ENCODE assay signal across 11 cellular contexts in genomic region chr2:68764781-68765385, GRCh38. TPM values are rescaled to one million over a fixed set of nuclear protein-coding genes. Genes with fewer than 3 reads are reported as not detected.
DNase-seq lines count a peak whose midpoint lies in the region; ATAC-seq, FAIRE-seq and TF ChIP-seq lines count a peak whose summit lies in the region.
"Had no signal": no experiment of that assay in that cellular context is flagged by ENCODE, and none has a peak within 500 bp of the region (broad histone marks: within the 10 kb centered on the region; RNA-seq: fewer than 3 reads in every experiment).

No MANE protein-coding gene starts in this region.

- no peak for ATAC-seq in naive B cell (ENCODE audit: low read depth in 2 of 2)

- H3K27ac Mint-ChIP-seq in CD4-positive, alpha-beta memory T cell: peak overlapping the region; percentile 96 to 99 (median 97)
- peak overlapping the region; percentile 92 to 99 (median 96) for H3K27ac Mint-ChIP-seq in naive B cell

- H3K4me1 ChIP-seq in CD4-positive, alpha-beta memory T cell (ENCODE audit: insufficient read depth, low read length): peaks cover 99% of the 10 kb centered on the region
- H3K4me1 ChIP-seq in BE2C: no peaks in the 10 kb centered on the region

- peak overlapping the region; percentile 90 for H3K27ac ChIP-seq in CD4-positive, alpha-beta memory T cell (ENCODE audit: low read depth, low read length)
- H3K27ac ChIP-seq: brain microvascular endothelial cell had no signal

- H3K27me3 Mint-ChIP-seq in CD4-positive, alpha-beta memory T cell: peaks cover 0 to 2% of the 10 kb centered on the region in 2 donors
- H3K27me3 Mint-ChIP-seq in naive B cell: no peaks in the 10 kb centered on the region

- POLR2A ChIA-PET in CD4-positive, alpha-beta memory T cell (lab: Charles Lee; ENCODE audit: partially characterized antibody): interaction anchor here (0.7 to 14.7 kb wide), 20 partner anchors 9 to 673 kb away, joined by 3 to 728 read pairs (median 5); partner anchors contain the start of genes APLF, ARHGAP25, FBXO48 and NFU1

- H3K9me3 Mint-ChIP-seq in CD4-positive, alpha-beta memory T cell: peaks cover 0 to 4% (median 0%) of the 10 kb centered on the region in 8 donors
- no peaks in the 10 kb centered on the region for H3K9me3 Mint-ChIP-seq in naive B cell

- intact Hi-C loops in CD4-positive, alpha-beta memory T cell (cut with micrococcal nuclease): loop anchor here (5.0 kb wide), 3 partner anchors 62 to 298 kb away; partner anchors contain the start of genes APLF and FBXO48

- DNase-seq in CD4-positive, alpha-beta memory T cell: peak in 1 of 5 donors; percentile 38
- DNase-seq in NB4 (ENCODE audit: low read depth) (peak; percentile 20), bronchial epithelial cell (ENCODE audit: low read depth) (no peak), naive B cell (no peak), putamen (ENCODE audit: low spot score) (no peak), NCI-H2029 treated with DMSO at 0.1 percent for 48 hours (lab: John Stamatoyannopoulos, UW) (no peak), NCI-H2081 treated with DMSO at 0.1 percent for 48 hours (lab: John Stamatoyannopoulos, UW) (no peak), BE2C (no peak)
- DNase-seq: activated CD4-positive, CD25-positive, alpha-beta regulatory T cell; brain microvascular endothelial cell had no signal

- peak overlapping the region; percentile 84 to 98 (median 90) for H3K4me3 Mint-ChIP-seq in CD4-positive, alpha-beta memory T cell
- H3K4me3 Mint-ChIP-seq in naive B cell: peak overlapping the region; percentile 15 to 93 (median 84)

- no peaks in the 10 kb centered on the region for H3K36me3 ChIP-seq in CD4-positive, alpha-beta memory T cell (ENCODE audit: insufficient read depth, low read length)
- no peaks in the 10 kb centered on the region for H3K36me3 ChIP-seq in bronchial epithelial cell (ENCODE audit: control insufficient read depth, insufficient read depth, low read length)
- H3K36me3 ChIP-seq in BE2C: no peaks in the 10 kb centered on the region
- H3K36me3 ChIP-seq: brain microvascular endothelial cell had no signal

- H3K27me3 ChIP-seq in CD4-positive, alpha-beta memory T cell (ENCODE audit: insufficient read depth, low read length): no peaks in the 10 kb centered on the region
- H3K27me3 ChIP-seq in bronchial epithelial cell (ENCODE audit: control insufficient read depth, insufficient read depth, low read length) (no peaks in the 10 kb centered on the region), BE2C (no peaks in the 10 kb centered on the region)
- H3K27me3 ChIP-seq: brain microvascular endothelial cell had no signal

- TF ChIP-seq CTCF in NB4 (IDR thresholded peaks at IDR 0.05; ENCODE audit: low read depth, low read length) (no peak), bronchial epithelial cell (IDR thresholded peaks at IDR 0.05; ENCODE audit: insufficient read depth, low read length, severe bottlenecking) (no peak), BE2C (IDR thresholded peaks at IDR 0.05; ENCODE audit: low read depth, low read length) (no peak)

- peaks cover 7 to 13% of the 10 kb centered on the region in 2 donors for H3K36me3 Mint-ChIP-seq in CD4-positive, alpha-beta memory T cell
- H3K36me3 Mint-ChIP-seq in naive B cell: no peaks in the 10 kb centered on the region

- peak overlapping the region; percentile 33 to 61 for H3K4me3 ChIP-seq in CD4-positive, alpha-beta memory T cell (ENCODE audit: low read length in 2 of 2)
- no peak overlapping the region for H3K4me3 ChIP-seq in NB4 (ENCODE audit: low read depth, low read length)
- no peak overlapping the region for H3K4me3 ChIP-seq in bronchial epithelial cell (ENCODE audit: low read depth, low read length)
- H3K4me3 ChIP-seq in BE2C (ENCODE audit: low read depth, low read length): no peak overlapping the region

- TF ChIP-seq POLR2A in NB4 (IDR thresholded peaks at IDR 0.05; ENCODE audit: extremely low read depth, insufficient read length): no peak

- peak; percentile 55 for FAIRE-seq in bronchial epithelial cell (lab: Jason Lieb, UNC)

- CTCF ChIA-PET in CD4-positive, alpha-beta memory T cell (lab: Charles Lee; ENCODE audit: partially characterized antibody): interaction anchor here (0.7 to 17.3 kb wide), 10 partner anchors 9 to 160 kb away, joined by 3 to 526 read pairs (median 6); partner anchors contain the start of gene ARHGAP25

- H3K4me1 Mint-ChIP-seq in CD4-positive, alpha-beta memory T cell: peaks cover 82 to 98% (median 89%) of the 10 kb centered on the region in 4 donors
- H3K4me1 Mint-ChIP-seq in naive B cell: peaks cover 73 to 80% (median 77%) of the 10 kb centered on the region in 3 donors

- no peaks in the 10 kb centered on the region for H3K9me3 ChIP-seq in CD4-positive, alpha-beta memory T cell (ENCODE audit: control insufficient read depth in 1 of 2, low read length in 2 of 2)
- no peaks in the 10 kb centered on the region for H3K9me3 ChIP-seq in BE2C

RNA-seq across cellular contexts. Expression of gene ARHGAP25, which starts 30.3 kb away (rescaled TPM):
- 100 to 1,000 TPM; 162 to 163 TPM for total RNA-seq in CD4-positive, alpha-beta memory T cell
- 100 to 1,000 TPM in 1 of 2 donors, 10 to 100 TPM in 1; 37.1 to 125 TPM for polyA plus RNA-seq in CD4-positive, alpha-beta memory T cell
- total RNA-seq in bronchial epithelial cell: 0.77 and 0.79 TPM in 2 replicates
- 100 to 1,000 TPM in 4 of 6 donors, 10 to 100 TPM in 2; 45.1 to 164 (median 107) TPM for polyA plus RNA-seq in naive B cell (ENCODE audit: low read depth in 6 of 6)
- not detected for polyA plus RNA-seq in BE2C (2012; ENCODE audit: insufficient read depth, insufficient read length, low read depth)
- total RNA-seq: LHCN-M2 had no signal

Comparison
In these comparisons a context has a peak if more than half of its experiments do, and no peak if none do; other contexts are left out.
1. H3K4me3 ChIP-seq: peak in CD4-positive, alpha-beta memory T cell (2 of 2); none in NB4 (single experiment), bronchial epithelial cell (single experiment) and BE2C (single experiment).
2. RNA of gene ARHGAP25, which starts 30.3 kb away (total RNA-seq): 162 to 163 TPM in CD4-positive, alpha-beta memory T cell; 0.77 to 0.79 TPM in bronchial epithelial cell; every median in the first group is over 10 times any median in the second.